1 cellular context compared by ENCODE assay signal in genomic region chr1:155591770-155592169, GRCh38.
TF ChIP-seq lines count a peak whose summit lies in the region.

No MANE protein-coding gene starts in this region.

TF ChIP-seq in HepG2, 621 proteins besides CTCF, POLR2A, EP300 and RAD21 (continues in another document):
- TF ChIP-seq SP1 (IDR thresholded peaks at IDR 0.05), result no peak
- no peak for TF ChIP-seq SP1 (CRISPR knock-in tag; IDR thresholded peaks at IDR 0.05)
- no peak for TF ChIP-seq SOX6 (IDR thresholded peaks at IDR 0.05)
- no peak for TF ChIP-seq SOX6 (CRISPR knock-in tag; IDR thresholded peaks at IDR 0.05)
- TF ChIP-seq FOXO4 (CRISPR knock-in tag; conservative IDR thresholded peaks at IDR 0.05), result no peak
- TF ChIP-seq ZNF30 (CRISPR knock-in tag; IDR thresholded peaks at IDR 0.05), result no peak
- no peak for TF ChIP-seq RBAK (CRISPR knock-in tag; IDR thresholded peaks at IDR 0.05)
- TF ChIP-seq YEATS4 (CRISPR knock-in tag; IDR thresholded peaks at IDR 0.05; ENCODE audit: borderline replicate concordance), result no peak
- no peak for TF ChIP-seq ZNF768 (CRISPR knock-in tag; IDR thresholded peaks at IDR 0.05)
- TF ChIP-seq HNF4G (IDR thresholded peaks at IDR 0.05; ENCODE audit: borderline replicate concordance, low read depth, low read length), result no peak
- no peak for TF ChIP-seq HNF4G (CRISPR knock-in tag; IDR thresholded peaks at IDR 0.05; ENCODE audit: borderline replicate concordance, low read depth)
- no peak for TF ChIP-seq FIP1L1 (IDR thresholded peaks at IDR 0.05; ENCODE audit: borderline replicate concordance, insufficient read depth, low read depth, low read length)
- TF ChIP-seq GTF3A (CRISPR knock-in tag; conservative IDR thresholded peaks at IDR 0.05), result no peak
- TF ChIP-seq GLMP (CRISPR knock-in tag; IDR thresholded peaks at IDR 0.05; ENCODE audit: borderline replicate concordance), result no peak
- TF ChIP-seq JUNB (CRISPR knock-in tag; IDR thresholded peaks at IDR 0.05; ENCODE audit: borderline replicate concordance), result no peak
- TF ChIP-seq ZNF557 (CRISPR knock-in tag; IDR thresholded peaks at IDR 0.05), result no peak
- no peak for TF ChIP-seq ZNF335 (CRISPR knock-in tag; IDR thresholded peaks at IDR 0.05)
- TF ChIP-seq HMGXB3 (CRISPR knock-in tag; IDR thresholded peaks at IDR 0.05; ENCODE audit: borderline replicate concordance), result 0 out of 2 replicates have a peak, but pooled peaks have one; percentile 8
- no peak for TF ChIP-seq TIGD3 (CRISPR knock-in tag; IDR thresholded peaks at IDR 0.05; ENCODE audit: borderline replicate concordance)
- TF ChIP-seq GATA4 (IDR thresholded peaks at IDR 0.05; ENCODE audit: borderline replicate concordance, low read depth), result no peak
- TF ChIP-seq ZNF761 (CRISPR knock-in tag; conservative IDR thresholded peaks at IDR 0.05), result no peak
- no peak for TF ChIP-seq NFATC3 (CRISPR knock-in tag; IDR thresholded peaks at IDR 0.05)
- peak; percentile 99 for TF ChIP-seq ZNF121 (CRISPR knock-in tag; IDR thresholded peaks at IDR 0.05)
- TF ChIP-seq TOPORS (CRISPR knock-in tag; IDR thresholded peaks at IDR 0.05), result no peak
- no peak for TF ChIP-seq XBP1 (CRISPR knock-in tag; IDR thresholded peaks at IDR 0.05)
- peak; percentile 73 for TF ChIP-seq SMC3 (IDR thresholded peaks at IDR 0.05; ENCODE audit: low read length)
- no peak for TF ChIP-seq CBX5 (CRISPR knock-in tag; IDR thresholded peaks at IDR 0.05; ENCODE audit: borderline replicate concordance)
- no peak for TF ChIP-seq ZFP91 (CRISPR knock-in tag; IDR thresholded peaks at IDR 0.05; ENCODE audit: borderline replicate concordance)
- no peak for TF ChIP-seq ZMYM3 (CRISPR knock-in tag; IDR thresholded peaks at IDR 0.05)
- TF ChIP-seq GRHL1 (CRISPR knock-in tag; conservative IDR thresholded peaks at IDR 0.05), result no peak
- TF ChIP-seq CEBPZ (IDR thresholded peaks at IDR 0.05; ENCODE audit: low read length), result no peak
- no peak for TF ChIP-seq AGO1 (IDR thresholded peaks at IDR 0.05; ENCODE audit: low read depth, low read length, poor library complexity, severe bottlenecking)
- TF ChIP-seq ZNF441 (CRISPR knock-in tag; IDR thresholded peaks at IDR 0.05; ENCODE audit: borderline replicate concordance), result no peak
- TF ChIP-seq GFI1 (CRISPR knock-in tag; IDR thresholded peaks at IDR 0.05; ENCODE audit: borderline replicate concordance), result no peak
- TF ChIP-seq ZNF510 (CRISPR knock-in tag; IDR thresholded peaks at IDR 0.05; ENCODE audit: low read depth), result no peak
- TF ChIP-seq FOXO1 (CRISPR knock-in tag; IDR thresholded peaks at IDR 0.05), result no peak
- TF ChIP-seq IRF2 (CRISPR knock-in tag; IDR thresholded peaks at IDR 0.05), result no peak
- no peak for TF ChIP-seq DMAP1 (CRISPR knock-in tag; IDR thresholded peaks at IDR 0.05)
- peak; percentile 52; the same call in 1 of the 2 replicates for TF ChIP-seq NAIF1 (CRISPR knock-in tag; IDR thresholded peaks at IDR 0.05; ENCODE audit: borderline replicate concordance)
- TF ChIP-seq STAG1 (CRISPR knock-in tag; IDR thresholded peaks at IDR 0.05), result peak; percentile 86
- no peak for TF ChIP-seq SP4 (CRISPR knock-in tag; IDR thresholded peaks at IDR 0.05)
- TF ChIP-seq ZNF558 (CRISPR knock-in tag; IDR thresholded peaks at IDR 0.05; ENCODE audit: borderline replicate concordance), result no peak
- peak; percentile 79; the same call in 1 of the 2 replicates for TF ChIP-seq ZNF362 (CRISPR knock-in tag; IDR thresholded peaks at IDR 0.05; ENCODE audit: borderline replicate concordance)
- TF ChIP-seq SALL1 (CRISPR knock-in tag; IDR thresholded peaks at IDR 0.05), result no peak
- no peak for TF ChIP-seq PHB2 (IDR thresholded peaks at IDR 0.05; ENCODE audit: partially characterized antibody)
- TF ChIP-seq ATM (IDR thresholded peaks at IDR 0.05; ENCODE audit: borderline replicate concordance), result no peak
- no peak for TF ChIP-seq ZBED4 (CRISPR knock-in tag; IDR thresholded peaks at IDR 0.05; ENCODE audit: borderline replicate concordance)
